In genomic region chr5:150777685-150778084, GRCh38 we compare ENCODE assay signal across 1 cellular context.
TF ChIP-seq lines count a peak whose summit lies in the region.

No MANE protein-coding gene starts in this region.

TF ChIP-seq in WTC11, 78 proteins besides CTCF, POLR2A, EP300 and RAD21 (continued from another document):
- TF ChIP-seq, protein P1, sequence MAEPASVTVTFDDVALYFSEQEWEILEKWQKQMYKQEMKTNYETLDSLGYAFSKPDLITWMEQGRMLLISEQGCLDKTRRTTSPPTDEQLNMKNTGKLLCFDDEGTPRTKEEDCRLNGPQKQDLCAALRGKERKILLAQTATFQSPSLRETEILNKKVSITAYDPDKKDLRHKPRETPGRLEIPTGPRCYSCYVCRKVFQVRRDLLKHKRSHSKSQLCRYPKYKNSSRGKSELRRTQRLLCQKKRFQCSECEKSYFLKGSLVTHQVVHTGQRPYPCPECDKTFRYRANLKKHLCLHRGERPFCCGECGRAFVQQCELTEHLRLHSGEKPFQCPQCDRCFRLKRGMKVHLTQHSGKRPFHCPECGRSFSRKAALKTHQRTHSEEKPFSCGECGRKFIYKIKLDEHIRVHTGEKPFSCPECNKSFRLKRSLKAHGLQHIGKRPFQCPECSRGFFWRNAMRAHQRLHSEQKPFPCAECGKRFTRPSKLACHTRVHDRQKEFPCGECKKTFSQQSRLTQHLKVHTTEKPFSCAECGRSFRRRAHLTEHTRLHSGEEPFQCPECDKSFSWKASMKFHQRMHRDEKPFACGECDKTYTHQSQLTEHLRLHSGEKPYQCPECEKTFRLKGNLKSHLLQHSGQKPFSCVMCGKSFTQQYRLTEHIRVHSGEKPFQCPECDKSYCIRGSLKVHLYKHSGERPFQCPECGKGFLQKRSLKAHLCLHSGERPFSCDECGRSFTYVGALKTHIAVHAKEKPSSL (CRISPR knock-in tag; conservative IDR thresholded peaks at IDR 0.05) = no peak
- TF ChIP-seq E2F1 (CRISPR knock-in tag; IDR thresholded peaks at IDR 0.05) (no peak), ETV6 (CRISPR knock-in tag; IDR thresholded peaks at IDR 0.05) (no peak), CREB1 (CRISPR knock-in tag; IDR thresholded peaks at IDR 0.05) (no peak)
- TF ChIP-seq, protein P2, sequence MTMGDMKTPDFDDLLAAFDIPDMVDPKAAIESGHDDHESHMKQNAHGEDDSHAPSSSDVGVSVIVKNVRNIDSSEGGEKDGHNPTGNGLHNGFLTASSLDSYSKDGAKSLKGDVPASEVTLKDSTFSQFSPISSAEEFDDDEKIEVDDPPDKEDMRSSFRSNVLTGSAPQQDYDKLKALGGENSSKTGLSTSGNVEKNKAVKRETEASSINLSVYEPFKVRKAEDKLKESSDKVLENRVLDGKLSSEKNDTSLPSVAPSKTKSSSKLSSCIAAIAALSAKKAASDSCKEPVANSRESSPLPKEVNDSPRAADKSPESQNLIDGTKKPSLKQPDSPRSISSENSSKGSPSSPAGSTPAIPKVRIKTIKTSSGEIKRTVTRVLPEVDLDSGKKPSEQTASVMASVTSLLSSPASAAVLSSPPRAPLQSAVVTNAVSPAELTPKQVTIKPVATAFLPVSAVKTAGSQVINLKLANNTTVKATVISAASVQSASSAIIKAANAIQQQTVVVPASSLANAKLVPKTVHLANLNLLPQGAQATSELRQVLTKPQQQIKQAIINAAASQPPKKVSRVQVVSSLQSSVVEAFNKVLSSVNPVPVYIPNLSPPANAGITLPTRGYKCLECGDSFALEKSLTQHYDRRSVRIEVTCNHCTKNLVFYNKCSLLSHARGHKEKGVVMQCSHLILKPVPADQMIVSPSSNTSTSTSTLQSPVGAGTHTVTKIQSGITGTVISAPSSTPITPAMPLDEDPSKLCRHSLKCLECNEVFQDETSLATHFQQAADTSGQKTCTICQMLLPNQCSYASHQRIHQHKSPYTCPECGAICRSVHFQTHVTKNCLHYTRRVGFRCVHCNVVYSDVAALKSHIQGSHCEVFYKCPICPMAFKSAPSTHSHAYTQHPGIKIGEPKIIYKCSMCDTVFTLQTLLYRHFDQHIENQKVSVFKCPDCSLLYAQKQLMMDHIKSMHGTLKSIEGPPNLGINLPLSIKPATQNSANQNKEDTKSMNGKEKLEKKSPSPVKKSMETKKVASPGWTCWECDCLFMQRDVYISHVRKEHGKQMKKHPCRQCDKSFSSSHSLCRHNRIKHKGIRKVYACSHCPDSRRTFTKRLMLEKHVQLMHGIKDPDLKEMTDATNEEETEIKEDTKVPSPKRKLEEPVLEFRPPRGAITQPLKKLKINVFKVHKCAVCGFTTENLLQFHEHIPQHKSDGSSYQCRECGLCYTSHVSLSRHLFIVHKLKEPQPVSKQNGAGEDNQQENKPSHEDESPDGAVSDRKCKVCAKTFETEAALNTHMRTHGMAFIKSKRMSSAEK (CRISPR knock-in tag; IDR thresholded peaks at IDR 0.05; ENCODE audit: borderline replicate concordance) = no peak
